ENCODE assay signal across 8 cellular contexts in genomic region chr10:78756604-78757442, GRCh38.
DNase-seq lines count a peak whose midpoint lies in the region; ATAC-seq, FAIRE-seq and TF ChIP-seq lines count a peak whose summit lies in the region.

No MANE protein-coding gene starts in this region.

- 0 out of 4 replicates have a peak, but pooled peaks of 1 of the 2 experiments have one; percentile 2 for TF ChIP-seq RAD21 in H1 (IDR thresholded peaks at IDR 0.05 in 1 of 2, conservative IDR thresholded peaks at IDR 0.05 in 1 of 2; ENCODE audit: low read depth in 2 of 2, low read length in 2 of 2)

- H2BK20ac ChIP-seq in H1 (ENCODE audit: low read length): no peak overlapping the region

- CTCF ChIA-PET in H1 (lab: Charles Lee; ENCODE audit: partially characterized antibody): interaction anchor here (0.6 to 1.6 kb wide), 5 partner anchors 12 to 568 kb away, joined by 3 to 6 read pairs (median 3); no protein-coding TSS in a partner anchor

- no peak overlapping the region for H3K56ac ChIP-seq in H1 (replicated peaks; ENCODE audit: insufficient read length, low read depth, low read length)

- H3K4me2 ChIP-seq in H1 (ENCODE audit: insufficient read depth in 1 of 2, low read depth in 2 of 2, low read length in 2 of 2): no peak overlapping the region

- DNase-seq in RKO (ENCODE audit: low spot score) (peak; percentile 66), H1 (ENCODE audit: low read depth in 1 of 2, low spot score in 2 of 2) (no peak), lung microvascular endothelial cell (ENCODE audit: low read depth in 2 of 2) (peak; percentile 95 to 97), stomach (peak; percentile 41), NCI-H1417 (lab: John Stamatoyannopoulos, UW) (no peak), H7 (no peak)
- DNase-seq in central memory CD4-positive, alpha-beta T cell: no peak

- peak overlapping the region; percentile 20; the same call in 1 of the 2 replicates for H2BK12ac ChIP-seq in H1 (ENCODE audit: low read depth, low read length)

- H3K23ac ChIP-seq in H1 (ENCODE audit: insufficient read length): no peak overlapping the region

- H3K79me1 ChIP-seq in H1 (ENCODE audit: low read depth, low read length): no peaks in the 10 kb centered on the region; the same call in 1 of the 2 replicates

- POLR2A ChIA-PET in H1 (lab: Charles Lee; ENCODE audit: partially characterized antibody): interaction anchor here (1.1 kb wide), 1 partner anchor 9 kb away, joined by 3 read pairs; no protein-coding TSS in a partner anchor

- H3K14ac ChIP-seq in H1 (ENCODE audit: insufficient read length): no peak overlapping the region

- H2AFZ ChIP-seq in H1 (ENCODE audit: low read length): no peak overlapping the region

- no peak for TF ChIP-seq EP300 in H1 (IDR thresholded peaks at IDR 0.05; ENCODE audit: borderline replicate concordance in 1 of 2, low read depth in 2 of 2, low read length in 2 of 2)
- peak; percentile 12 for TF ChIP-seq EP300 in stomach (IDR thresholded peaks at IDR 0.05)

- H2BK5ac ChIP-seq in H1 (ENCODE audit: low read depth, low read length): no peak overlapping the region; the same call in 1 of the 2 replicates

- H2AK5ac ChIP-seq in H1 (ENCODE audit: low read depth, low read length): no peak overlapping the region

- no peak overlapping the region for H3K9ac ChIP-seq in H1 (replicated peaks in 1 of 4; ENCODE audit: extremely low read depth in 1 of 4, low read depth in 3 of 4, low read length in 3 of 4)

- peak overlapping the region; percentile 26 for H4K91ac ChIP-seq in H1 (replicated peaks; ENCODE audit: insufficient read length, low read length)

- TF ChIP-seq POLR2A in H1 (IDR thresholded peaks at IDR 0.05; ENCODE audit: control extremely low read depth in 1 of 2, low read depth in 2 of 2, low read length in 2 of 2) (no peak), stomach (IDR thresholded peaks at IDR 0.05) (no peak)

- no peaks in the 10 kb centered on the region for H3K36me3 ChIP-seq in H1 (ENCODE audit: control insufficient read depth in 2 of 4, insufficient read depth in 4 of 4, low read length in 3 of 4)
- no peaks in the 10 kb centered on the region for H3K36me3 ChIP-seq in stomach
- H3K36me3 ChIP-seq in H7 (replicated peaks; ENCODE audit: control insufficient read depth, insufficient read depth, low read length): no peaks in the 10 kb centered on the region

- H3K9me3 ChIP-seq in H1 (ENCODE audit: insufficient read depth in 2 of 2, low read depth in 1 of 2, low read length in 1 of 2): no peaks in the 10 kb centered on the region
- H3K9me3 ChIP-seq in stomach: no peaks in the 10 kb centered on the region

- H4K20me1 ChIP-seq in H1 (replicated peaks in 1 of 2; ENCODE audit: control insufficient read depth in 1 of 2, insufficient read depth in 2 of 2, low read length in 2 of 2): no peaks in the 10 kb centered on the region

- H3K4ac ChIP-seq in H1 (replicated peaks; ENCODE audit: insufficient read length, low read depth, low read length): no peak overlapping the region

- peaks cover 0 to 7% (median 6%) of the 10 kb centered on the region in 4 experiments; a peak in 4 of 7 replicates for H3K4me1 ChIP-seq in H1 (replicated peaks in 1 of 4; ENCODE audit: control insufficient read depth in 3 of 4, insufficient read depth in 4 of 4, low read length in 3 of 4)
- H3K4me1 ChIP-seq in stomach: peaks cover 6 to 25% (median 18%) of the 10 kb centered on the region in 4 donors

- intact Hi-C loops in stomach (cut with DNase I; ENCODE audit: low total_unique reads): no loop called here

- H3K18ac ChIP-seq in H1 (ENCODE audit: extremely low read depth, low read length): no peak overlapping the region

- H3K27ac ChIP-seq in H1 (ENCODE audit: low read depth, low read length) (no peak overlapping the region), stomach (peak overlapping the region in 4 of 5 donors; percentile 5 to 71 (median 60))

- WGBS in H1 (ENCODE audit: extremely low coverage in 1 of 2, insufficient coverage in 1 of 2, insufficient read length in 1 of 2, insufficient replicate concordance in 2 of 2, low coverage in 1 of 2, low lambda C conversion rate in 2 of 2, missing lambda C conversion rate in 1 of 2), 2 experiments: 80% methylated on average over 19 of the region's 19 CpGs; no CpG with 5 or more reads in 1 of the 2 experiments
- 55 to 67% (median 61%) methylated on average over 18 to 19 of the region's 19 CpGs for WGBS in stomach, 5 donors

- peak; percentile 50 for ATAC-seq in GM18867 (IDR thresholded peaks at IDR 0.05; ENCODE audit: unreplicated experiment)

- H3K79me2 ChIP-seq in H1 (ENCODE audit: control insufficient read depth in 1 of 2, insufficient read depth in 2 of 2, low read length in 2 of 2): no peaks in the 10 kb centered on the region

- no peak overlapping the region for H3K4me3 ChIP-seq in H1 (ENCODE audit: extremely low read depth in 1 of 4, insufficient read depth in 2 of 4, low read depth in 3 of 4, low read length in 4 of 4)
- H3K4me3 ChIP-seq in stomach: no peak overlapping the region
- H3K4me3 ChIP-seq in H7 (ENCODE audit: insufficient read depth, low read depth, low read length): no peak overlapping the region

- no peak for FAIRE-seq in H1 (lab: Jason Lieb, UNC)

- no peak overlapping the region for H2BK120ac ChIP-seq in H1 (replicated peaks; ENCODE audit: low read depth, low read length)

- H3K23me2 ChIP-seq in H1 (ENCODE audit: low read depth, low read length): no peaks in the 10 kb centered on the region

- H2BK15ac ChIP-seq in H1 (ENCODE audit: low read length): no peak overlapping the region

- H4K8ac ChIP-seq in H1 (ENCODE audit: extremely low read depth, insufficient read depth, low read length): no peak overlapping the region

- no peak overlapping the region for H4K5ac ChIP-seq in H1 (ENCODE audit: insufficient read length, low read depth, low read length)

- H3K27me3 ChIP-seq in H1 (replicated peaks in 1 of 4; ENCODE audit: control insufficient read depth in 3 of 4, extremely low read depth in 1 of 4, insufficient read depth in 3 of 4, low read length in 3 of 4) (no peaks in the 10 kb centered on the region), stomach (no peaks in the 10 kb centered on the region), H7 (ENCODE audit: control insufficient read depth, insufficient read depth, low read length) (no peaks in the 10 kb centered on the region)

- TF ChIP-seq CTCF in H1 (IDR thresholded peaks at IDR 0.05; ENCODE audit: control extremely low read depth in 1 of 3, insufficient read depth in 1 of 3, low read depth in 1 of 3, low read length in 3 of 3) (no peak), stomach (IDR thresholded peaks at IDR 0.05) (no peak)

TF ChIP-seq in H1, 55 proteins besides CTCF, POLR2A, EP300 and RAD21:
- TF ChIP-seq RXRA (IDR thresholded peaks at IDR 0.05; ENCODE audit: insufficient read depth, low read depth, low read length) (no peak), MAFK (IDR thresholded peaks at IDR 0.05; ENCODE audit: low read depth, low read length) (no peak), SUZ12 (IDR thresholded peaks at IDR 0.05; ENCODE audit: low read length) (no peak), CEBPB (IDR thresholded peaks at IDR 0.05; ENCODE audit: low read depth, low read length) (no peak), RFX5 (IDR thresholded peaks at IDR 0.05; ENCODE audit: borderline replicate concordance, low read depth, low read length) (no peak), ATF2 (IDR thresholded peaks at IDR 0.05; ENCODE audit: low read length) (no peak), CTBP2 (IDR thresholded peaks at IDR 0.05; ENCODE audit: borderline replicate concordance, insufficient read depth, insufficient read length, low read length) (no peak), YY1 (IDR thresholded peaks at IDR 0.05; ENCODE audit: low read depth, low read length) (no peak), KDM5A (IDR thresholded peaks at IDR 0.05; ENCODE audit: low read length) (no peak), POU5F1 (IDR thresholded peaks at IDR 0.05; ENCODE audit: low read depth, low read length) (no peak), EZH2 (IDR thresholded peaks at IDR 0.05; ENCODE audit: low read depth, low read length, severe bottlenecking) (no peak), SIX5 (IDR thresholded peaks at IDR 0.05; ENCODE audit: low read depth, low read length) (no peak), JUND (IDR thresholded peaks at IDR 0.05; ENCODE audit: low read length) (no peak), ATF3 (IDR thresholded peaks at IDR 0.05; ENCODE audit: insufficient read depth, low read depth, low read length) (no peak)

Comparison
In these comparisons a context has a peak if more than half of its experiments do, and no peak if none do; other contexts are left out.
1. DNase-seq: peak in RKO (single experiment), lung microvascular endothelial cell (2 of 2) and stomach (single experiment); none in H1 (0 of 2), central memory CD4-positive, alpha-beta T cell (single experiment), NCI-H1417 (0 of 3) and H7 (single experiment).